Comparison of ENCODE assay signal across 29 cellular contexts in genomic region chr5:144254552-144254951, GRCh38.
"Had no signal": no experiment of that assay in that cellular context is flagged by ENCODE, and none has a peak within 500 bp of the region (broad histone marks: within the 10 kb centered on the region; RNA-seq: fewer than 3 reads in every experiment).

No MANE protein-coding gene starts in this region.

- H3K4me1 ChIP-seq: parathyroid adenoma, right atrium auricular region, right lobe of liver, stomach, testis, thyroid gland, transverse colon, upper lobe of left lung had no signal

- H3K27ac ChIP-seq: neural progenitor cell, neutrophil, parathyroid adenoma, psoas muscle, right atrium auricular region, right lobe of liver, stomach, testis, thyroid gland, transverse colon, upper lobe of left lung had no signal

- H3K9me3 Mint-ChIP-seq: mesothelial cell of epicardium; naive B cell; natural killer cell; nephron progenitor cell; neural progenitor cell; stimulated activated memory B cell treated with anti-CD40 and anti-IgM and Interleukin-4, amounts not matched to agents 10 μg/mL and 1 μg/mL and 100 μg/mL, for 72 hours had no signal

- H3K4me1 Mint-ChIP-seq: mesothelial cell of epicardium; naive B cell; natural killer cell; nephron progenitor cell; neural progenitor cell; stimulated activated memory B cell treated with anti-CD40 and anti-IgM and Interleukin-4, amounts not matched to agents 10 μg/mL and 1 μg/mL and 100 μg/mL, for 72 hours had no signal

- DNase-seq: hippocampal formation; kidney glomerular epithelial cell; left cardiac atrium; mesendoderm; naive B cell; natural killer cell; nephron progenitor cell; occipital lobe; psoas muscle; right lobe of liver; stimulated activated CD4-positive, alpha-beta T cell treated with anti-CD3 and anti-CD28 coated beads, Interleukin-1b, Interleukin-23, amount 100 ng/mL, for 48 hours; stimulated activated CD4-positive, alpha-beta T cell treated with anti-CD3 and anti-CD28 coated beads, Interleukin-2, amount 100 ng/mL, for 48 hours; stimulated activated CD4-positive, alpha-beta T cell treated with anti-CD3 and anti-CD28 coated beads, Interleukin-4, amount 100 ng/mL, for 4 hours; stimulated activated CD8-positive, alpha-beta memory T cell treated with anti-CD3 and anti-CD28 coated beads, Interleukin-4, amount 100 ng/mL, for 48 hours; stimulated activated naive CD4-positive, alpha-beta T cell treated with Interleukin-2 at 50 U/mL for 16 hours; stomach; testis; thyroid gland; transverse colon; upper lobe of left lung had no signal

- H3K4me3 Mint-ChIP-seq: mesothelial cell of epicardium; naive B cell; natural killer cell; nephron progenitor cell; neural progenitor cell; stimulated activated memory B cell treated with anti-CD40 and anti-IgM and Interleukin-4, amounts not matched to agents 10 μg/mL and 1 μg/mL and 100 μg/mL, for 72 hours had no signal

- H3K27ac Mint-ChIP-seq: mesothelial cell of epicardium; naive B cell; natural killer cell; nephron progenitor cell; neural progenitor cell; stimulated activated memory B cell treated with anti-CD40 and anti-IgM and Interleukin-4, amounts not matched to agents 10 μg/mL and 1 μg/mL and 100 μg/mL, for 72 hours had no signal

- H3K36me3 ChIP-seq: neural progenitor cell, neutrophil, right atrium auricular region, right lobe of liver, stomach, thyroid gland, transverse colon, upper lobe of left lung had no signal

- H3K9me3 ChIP-seq: neutrophil, psoas muscle, right atrium auricular region, stomach, testis, thyroid gland, transverse colon, upper lobe of left lung had no signal

- H3K36me3 Mint-ChIP-seq: mesothelial cell of epicardium; naive B cell; natural killer cell; neural progenitor cell; stimulated activated memory B cell treated with anti-CD40 and anti-IgM and Interleukin-4, amounts not matched to agents 10 μg/mL and 1 μg/mL and 100 μg/mL, for 72 hours had no signal

- H3K27me3 Mint-ChIP-seq: stimulated activated memory B cell treated with anti-CD40 and anti-IgM and Interleukin-4, amounts not matched to agents 10 μg/mL and 1 μg/mL and 100 μg/mL, for 72 hours had no signal

- H3K27me3 ChIP-seq: neural progenitor cell, neutrophil, right atrium auricular region, right lobe of liver, stomach, testis, thyroid gland, upper lobe of left lung had no signal

- ATAC-seq: left cardiac atrium; left lobe of liver; natural killer cell; psoas muscle; right lobe of liver; stimulated activated memory B cell treated with anti-CD40 and anti-IgM and Interleukin-4, amounts not matched to agents 10 μg/mL and 1 μg/mL and 100 μg/mL, for 72 hours had no signal

- H3K4me3 ChIP-seq: lung, neural progenitor cell, psoas muscle, right atrium auricular region, right lobe of liver, smooth muscle cell, stomach, testis, thyroid gland, transverse colon, upper lobe of left lung had no signal
